21 cellular contexts compared by ENCODE assay signal in genomic region chr3:60355825-60356224, GRCh38.
"Had no signal": no experiment of that assay in that cellular context is flagged by ENCODE, and none has a peak within 500 bp of the region (broad histone marks: within the 10 kb centered on the region; RNA-seq: fewer than 3 reads in every experiment).

No MANE protein-coding gene starts in this region.

- DNase-seq: activated CD4-positive, alpha-beta memory T cell treated with anti-CD3 and anti-CD28 coated beads, Interleukin-2, amount 10 ng/mL, durations not matched to agents 7 days and 5 days; activated CD4-positive, alpha-beta T cell treated with anti-CD3 and anti-CD28 coated beads, Interleukin-2, amount 10 ng/mL, durations not matched to agents 7 days and 5 days; activated CD4-positive, CD25-positive, alpha-beta regulatory T cell treated with anti-CD3 and anti-CD28 coated beads, Interleukin-2, amount 50 U/mL, for 72 hours; activated CD8-positive, alpha-beta memory T cell treated with anti-CD3 and anti-CD28 coated beads, Interleukin-2, amount 50 U/mL, for 48 hours; activated gamma-delta T cell; activated naive CD4-positive, alpha-beta T cell treated with anti-CD3 and anti-CD28 coated beads, Interleukin-2, amount 10 ng/mL, durations not matched to agents 7 days and 5 days; activated naive CD8-positive, alpha-beta T cell treated with anti-CD3 and anti-CD28 coated beads, Interleukin-2, amount 10 ng/mL, durations not matched to agents 7 days and 5 days; activated T-cell treated with anti-CD3 and anti-CD28 coated beads, Interleukin-2, amount 50 U/mL, for 24 hours; brain microvascular endothelial cell; left cardiac atrium; left ventricle myocardium superior; posterior cingulate gyrus; right lobe of liver; stimulated activated CD4-positive, alpha-beta T cell treated with anti-CD3 and anti-CD28 coated beads, Interleukin-12 subunit alpha, Interleukin-12 subunit beta, amount 100 ng/mL, for 4 hours; stimulated activated CD4-positive, alpha-beta T cell treated with anti-CD3 and anti-CD28 coated beads, Interleukin-4, amount 100 ng/mL, for 1 hour; stimulated activated naive CD8-positive, alpha-beta T cell treated with anti-CD3 and anti-CD28 coated beads, Interleukin-15, Interleukin-2, amounts not matched to agents 100 U/mL and 50 U/mL, for 24 hours; uterus had no signal

- H3K27me3 ChIP-seq: brain microvascular endothelial cell, gastroesophageal sphincter, hepatocyte, right lobe of liver, uterus had no signal

- H3K9me3 ChIP-seq: gastroesophageal sphincter, right lobe of liver, thoracic aorta, uterus had no signal

- ATAC-seq: gastroesophageal sphincter; left cardiac atrium; left ventricle myocardium superior; right lobe of liver; stimulated activated naive CD8-positive, alpha-beta T cell treated with anti-CD3 and anti-CD28 coated beads, Interleukin-15, Interleukin-2, amounts not matched to agents 100 U/mL and 50 U/mL, for 24 hours had no signal

- H3K4me1 ChIP-seq: gastroesophageal sphincter, right lobe of liver, uterus had no signal

- H3K4me3 ChIP-seq: coronary artery, gastroesophageal sphincter, hepatocyte, right lobe of liver, thoracic aorta, uterus had no signal

- H3K27ac ChIP-seq: brain microvascular endothelial cell, coronary artery, gastroesophageal sphincter, hepatocyte, right lobe of liver, thoracic aorta, uterus had no signal
